In the genomic region with DNA sequence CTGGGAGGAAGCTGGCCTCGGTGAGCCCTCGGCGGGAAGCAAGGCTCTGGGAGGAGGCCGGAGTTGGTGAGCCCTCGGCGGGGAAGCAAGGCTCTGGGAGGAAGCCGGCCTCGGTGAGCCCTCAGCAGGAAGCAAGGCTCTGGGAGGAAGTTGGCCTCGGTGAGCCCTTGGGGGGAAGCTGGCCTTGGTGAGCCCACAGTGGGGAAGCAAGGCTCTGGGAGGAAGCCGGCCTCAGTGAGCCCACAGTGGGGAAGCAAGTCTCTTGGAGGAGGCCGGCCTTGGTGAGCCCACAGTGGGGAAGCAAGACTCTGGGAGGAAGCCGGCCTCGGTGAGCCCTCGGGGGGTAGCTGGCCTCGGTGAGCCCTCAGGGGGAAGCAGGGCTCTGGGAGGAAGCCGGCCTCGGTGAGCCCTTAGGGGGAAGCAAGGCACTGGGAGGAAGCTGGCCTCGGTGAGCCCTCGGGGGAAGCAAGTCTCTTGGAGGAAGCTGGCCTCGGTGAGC, we compare ENCODE assay signal across 30 cellular contexts. TPM values are rescaled to one million over a fixed set of nuclear protein-coding genes. Genes with fewer than 3 reads are reported as not detected.
DNase-seq lines count a peak whose midpoint lies in the region; ATAC-seq and TF ChIP-seq lines count a peak whose summit lies in the region.
"Had no signal": no experiment of that assay in that cellular context is flagged by ENCODE, and none has a peak within 500 bp of the region (broad histone marks: within the 10 kb centered on the region; RNA-seq: fewer than 3 reads in every experiment).

No MANE protein-coding gene starts in this region.

- H3K36me3 ChIP-seq in heart right ventricle = no peaks in the 10 kb centered on the region
- H3K36me3 ChIP-seq: SJCRH30 had no signal

- no peaks in the 10 kb centered on the region for H3K9me3 ChIP-seq in heart right ventricle
- H3K9me3 ChIP-seq: SJCRH30 had no signal

- no peak overlapping the region for H3K4me3 ChIP-seq in heart right ventricle
- H3K4me3 ChIP-seq: SJCRH30 had no signal

- no peak for ATAC-seq in Right ventricle myocardium superior (ENCODE audit: poor library complexity)
- ATAC-seq in heart right ventricle = no peak
- ATAC-seq in stimulated activated naive B cell treated with anti-CD40 and anti-IgM and Interleukin-4, amounts not matched to agents 10 μg/mL and 1 μg/mL and 100 μg/mL, for 72 hours (replicated peaks) = no peak
- no peak for ATAC-seq in GM21423 (IDR thresholded peaks at IDR 0.05; ENCODE audit: unreplicated experiment)
- ATAC-seq in GM21619 (IDR thresholded peaks at IDR 0.05; ENCODE audit: unreplicated experiment) = no peak
- no peak for ATAC-seq in HG02678 (IDR thresholded peaks at IDR 0.05; ENCODE audit: unreplicated experiment)
- ATAC-seq: activated T-helper 17 cell treated with anti-CD3 and anti-CD28 coated beads, Interleukin-2, amount 50 U/mL, for 72 hours; HCT116; Panc1 had no signal

- peak overlapping the region; percentile 42 for H3K27ac Mint-ChIP-seq in dendritic cell treated with granulocyte-macrophage colony-stimulating factor and Interleukin-4, amounts not matched to agents 40 ng/mL and 50 ng/mL, for 4 days
- H3K27ac Mint-ChIP-seq in stimulated activated naive B cell treated with anti-CD40 and anti-IgM and Interleukin-4, amounts not matched to agents 10 μg/mL and 1 μg/mL and 100 μg/mL, for 72 hours = peak overlapping the region; percentile 61
- H3K27ac Mint-ChIP-seq: activated naive CD8-positive, alpha-beta T cell treated with anti-CD3 and anti-CD28 coated beads for 36 hours; activated T-helper 17 cell treated with anti-CD3 and anti-CD28 coated beads, Interleukin-2, amount 50 U/mL, for 72 hours; T-helper 1 cell treated with Interleukin-12 subunit alpha and Interleukin-12 subunit beta and Interleukin-4 antibody, amounts not matched to agents 30 μg/mL and 1 μg/mL, for 36 hours had no signal

- no peak for TF ChIP-seq CTCF in heart right ventricle (IDR thresholded peaks at IDR 0.05)

- no peak overlapping the region for H3K4me3 Mint-ChIP-seq in dendritic cell treated with granulocyte-macrophage colony-stimulating factor and Interleukin-4, amounts not matched to agents 40 ng/mL and 50 ng/mL, for 4 days
- H3K4me3 Mint-ChIP-seq in stimulated activated naive B cell treated with anti-CD40 and anti-IgM and Interleukin-4, amounts not matched to agents 10 μg/mL and 1 μg/mL and 100 μg/mL, for 72 hours = peak overlapping the region in 1 of 2 donors; percentile 25
- H3K4me3 Mint-ChIP-seq: activated naive CD8-positive, alpha-beta T cell treated with anti-CD3 and anti-CD28 coated beads for 36 hours; activated T-helper 17 cell treated with anti-CD3 and anti-CD28 coated beads, Interleukin-2, amount 50 U/mL, for 72 hours; T-helper 1 cell treated with Interleukin-12 subunit alpha and Interleukin-12 subunit beta and Interleukin-4 antibody, amounts not matched to agents 30 μg/mL and 1 μg/mL, for 36 hours had no signal

- 57 to 64% methylated on average over 20 of the region's 20 CpGs for WGBS in heart right ventricle, 2 donors

- H3K27ac ChIP-seq in heart right ventricle = no peak overlapping the region
- H3K27ac ChIP-seq: SJCRH30, VCaP had no signal

- intact Hi-C loops in Right ventricle myocardium superior (cut with DNase I) = no loop called here
- intact Hi-C loops in heart right ventricle (cut with DNase I) = no loop called here
- intact Hi-C loops in dendritic cell treated with granulocyte-macrophage colony-stimulating factor and Interleukin-4, amounts not matched to agents 40 ng/mL and 50 ng/mL, for 4 days (cut with micrococcal nuclease) = no loop called here

- peaks cover 9% of the 10 kb centered on the region for H3K4me1 Mint-ChIP-seq in dendritic cell treated with granulocyte-macrophage colony-stimulating factor and Interleukin-4, amounts not matched to agents 40 ng/mL and 50 ng/mL, for 4 days (ENCODE audit: low read depth)
- H3K4me1 Mint-ChIP-seq in stimulated activated naive B cell treated with anti-CD40 and anti-IgM and Interleukin-4, amounts not matched to agents 10 μg/mL and 1 μg/mL and 100 μg/mL, for 72 hours = peaks cover 6 to 11% of the 10 kb centered on the region in 2 donors
- H3K4me1 Mint-ChIP-seq: activated T-helper 17 cell treated with anti-CD3 and anti-CD28 coated beads, Interleukin-2, amount 50 U/mL, for 72 hours had no signal

- no peaks in the 10 kb centered on the region for H3K4me1 ChIP-seq in heart right ventricle
- H3K4me1 ChIP-seq: SJCRH30 had no signal

- H3K27me3 ChIP-seq in heart right ventricle = peaks cover 0 to 45% (median 12%) of the 10 kb centered on the region in 7 donors

- peaks cover 6% of the 10 kb centered on the region for H3K9me3 Mint-ChIP-seq in dendritic cell treated with granulocyte-macrophage colony-stimulating factor and Interleukin-4, amounts not matched to agents 40 ng/mL and 50 ng/mL, for 4 days
- peaks cover 0 to 2% of the 10 kb centered on the region in 2 donors for H3K9me3 Mint-ChIP-seq in stimulated activated naive B cell treated with anti-CD40 and anti-IgM and Interleukin-4, amounts not matched to agents 10 μg/mL and 1 μg/mL and 100 μg/mL, for 72 hours
- H3K9me3 Mint-ChIP-seq: activated naive CD8-positive, alpha-beta T cell treated with anti-CD3 and anti-CD28 coated beads for 36 hours; activated T-helper 17 cell treated with anti-CD3 and anti-CD28 coated beads, Interleukin-2, amount 50 U/mL, for 72 hours; T-helper 1 cell treated with Interleukin-12 subunit alpha and Interleukin-12 subunit beta and Interleukin-4 antibody, amounts not matched to agents 30 μg/mL and 1 μg/mL, for 36 hours had no signal

- peaks cover 30% of the 10 kb centered on the region for H3K27me3 Mint-ChIP-seq in dendritic cell treated with granulocyte-macrophage colony-stimulating factor and Interleukin-4, amounts not matched to agents 40 ng/mL and 50 ng/mL, for 4 days
- no peaks in the 10 kb centered on the region for H3K27me3 Mint-ChIP-seq in stimulated activated naive B cell treated with anti-CD40 and anti-IgM and Interleukin-4, amounts not matched to agents 10 μg/mL and 1 μg/mL and 100 μg/mL, for 72 hours
- H3K27me3 Mint-ChIP-seq: activated naive CD8-positive, alpha-beta T cell treated with anti-CD3 and anti-CD28 coated beads for 36 hours; activated T-helper 17 cell treated with anti-CD3 and anti-CD28 coated beads, Interleukin-2, amount 50 U/mL, for 72 hours had no signal

- DNase-seq in Right ventricle myocardium superior (peak; percentile 53), heart right ventricle (no peak), MV-4-11 (lab: John Stamatoyannopoulos, UW) (peak; percentile 14)
- DNase-seq in stimulated activated naive B cell treated with anti-CD40 and anti-IgM and Interleukin-4, amounts not matched to agents 10 μg/mL and 1 μg/mL and 100 μg/mL, for 72 hours = no peak
- DNase-seq: activated CD4-positive, alpha-beta T cell treated with anti-CD3 and anti-CD28 coated beads for 48 hours; activated naive CD8-positive, alpha-beta T cell treated with anti-CD3 and anti-CD28 coated beads for 36 hours; C1 segment of cervical spinal cord; cerebellar nuclear complex; glutamatergic neuron; IMR-90; kidney glomerular epithelial cell; NCI-H1436; NCI-H2107; NCI-H524; NK-92 treated with Interleukin-12 subunit alpha and Interleukin-12 subunit beta, amount 100 ng/mL, for 24 hours; SJCRH30; small intestine had no signal

- no peaks in the 10 kb centered on the region for H3K36me3 Mint-ChIP-seq in dendritic cell treated with granulocyte-macrophage colony-stimulating factor and Interleukin-4, amounts not matched to agents 40 ng/mL and 50 ng/mL, for 4 days (ENCODE audit: low read depth)
- H3K36me3 Mint-ChIP-seq in stimulated activated naive B cell treated with anti-CD40 and anti-IgM and Interleukin-4, amounts not matched to agents 10 μg/mL and 1 μg/mL and 100 μg/mL, for 72 hours = no peaks in the 10 kb centered on the region
- H3K36me3 Mint-ChIP-seq: activated naive CD8-positive, alpha-beta T cell treated with anti-CD3 and anti-CD28 coated beads for 36 hours had no signal

RNA-seq across cellular contexts. Expression of gene KRTAP10-1, which starts 36.0 kb away (rescaled TPM):
- not detected for total RNA-seq in Right ventricle myocardium superior
- total RNA-seq in heart right ventricle = not detected
- polyA plus RNA-seq in heart right ventricle = not detected
- total RNA-seq: activated naive CD8-positive, alpha-beta T cell treated with anti-CD3 and anti-CD28 coated beads for 36 hours; activated T-helper 17 cell treated with anti-CD3 and anti-CD28 coated beads, Interleukin-2, amount 50 U/mL, for 72 hours; IMR-90; lung microvascular endothelial cell; M059J; osteoblast; SJCRH30; temporal lobe had no signal
- polyA plus RNA-seq: IMR-90, small intestine had no signal

RNA-seq across cellular contexts. Expression of gene KRTAP10-2, which starts 47.4 kb away (rescaled TPM):
- not detected for total RNA-seq in Right ventricle myocardium superior
- not detected for total RNA-seq in heart right ventricle
- polyA plus RNA-seq in heart right ventricle = not detected
- total RNA-seq: activated naive CD8-positive, alpha-beta T cell treated with anti-CD3 and anti-CD28 coated beads for 36 hours; activated T-helper 17 cell treated with anti-CD3 and anti-CD28 coated beads, Interleukin-2, amount 50 U/mL, for 72 hours; IMR-90; lung microvascular endothelial cell; M059J; osteoblast; SJCRH30; temporal lobe had no signal
- polyA plus RNA-seq: IMR-90, small intestine had no signal

RNA-seq across cellular contexts. Expression of gene LRRC3, which starts 48.6 kb away (rescaled TPM):
- 2.7 TPM for total RNA-seq in Right ventricle myocardium superior
- 1 to 10 TPM; 1.2 to 3.2 (median 2.1) TPM for total RNA-seq in heart right ventricle
- polyA plus RNA-seq in heart right ventricle = 1 to 10 TPM; 1.2 to 2.3 TPM
- total RNA-seq: M059J, SJCRH30 had no signal

RNA-seq across cellular contexts. Expression of gene KRTAP10-3, which starts 54.6 kb away (rescaled TPM):
- total RNA-seq in Right ventricle myocardium superior (not detected), heart right ventricle (not detected)
- polyA plus RNA-seq in heart right ventricle = not detected
- total RNA-seq: activated naive CD8-positive, alpha-beta T cell treated with anti-CD3 and anti-CD28 coated beads for 36 hours; activated T-helper 17 cell treated with anti-CD3 and anti-CD28 coated beads, Interleukin-2, amount 50 U/mL, for 72 hours; IMR-90; lung microvascular endothelial cell; M059J; osteoblast; SJCRH30; temporal lobe had no signal
- polyA plus RNA-seq: IMR-90, small intestine had no signal

Comparison
In these comparisons a context has a peak if more than half of its experiments do, and no peak if none do; other contexts are left out.
1. DNase-seq: peak in Right ventricle myocardium superior (single experiment) and MV-4-11 (single experiment); none in heart right ventricle (0 of 2) and stimulated activated naive B cell treated with anti-CD40 and anti-IgM and Interleukin-4, amounts not matched to agents 10 μg/mL and 1 μg/mL and 100 μg/mL, for 72 hours (single experiment).